In genomic region chr19:39125199-39125553, GRCh38 we compare ENCODE assay signal across 8 cellular contexts. TPM values are rescaled to one million over a fixed set of nuclear protein-coding genes. Genes with fewer than 3 reads are reported as not detected.
DNase-seq lines count a peak whose midpoint lies in the region; ATAC-seq and TF ChIP-seq lines count a peak whose summit lies in the region.

No MANE protein-coding gene starts in this region.

- TF ChIP-seq CTCF in CD14-positive monocyte (IDR thresholded peaks at IDR 0.05) = no peak
- no peak for TF ChIP-seq CTCF in OCI-LY1 (IDR thresholded peaks at IDR 0.05; ENCODE audit: low read length)

- no peaks in the 10 kb centered on the region for H3K79me2 ChIP-seq in OCI-LY1 (ENCODE audit: insufficient read depth, low read length)

- H3K27me3 Mint-ChIP-seq in CD14-positive monocyte (ENCODE audit: low read depth in 3 of 3) = peaks cover 0 to 5% (median 5%) of the 10 kb centered on the region in 3 donors

- H3K27me3 ChIP-seq in OCI-LY1 (ENCODE audit: insufficient read depth, low read length) (no peaks in the 10 kb centered on the region), neuron (ENCODE audit: insufficient read depth, low read length) (no peaks in the 10 kb centered on the region)
- H3K27me3 ChIP-seq in effector memory CD4-positive, alpha-beta T cell (replicated peaks; ENCODE audit: control insufficient read depth, insufficient read depth, low read length, poor library complexity, severe bottlenecking) = no peaks in the 10 kb centered on the region

- H3K27ac ChIP-seq in OCI-LY1 (ENCODE audit: low read depth, low read length, poor library complexity, severe bottlenecking) = peak overlapping the region; percentile 20
- H3K27ac ChIP-seq in effector memory CD4-positive, alpha-beta T cell (ENCODE audit: insufficient read depth, low read length, poor library complexity, severe bottlenecking) = peak overlapping the region; percentile 94

- H3K9me3 ChIP-seq in OCI-LY1 (ENCODE audit: low read length) (no peaks in the 10 kb centered on the region), neuron (ENCODE audit: low read length) (no peaks in the 10 kb centered on the region)
- H3K9me3 ChIP-seq in effector memory CD4-positive, alpha-beta T cell (ENCODE audit: control insufficient read depth, low read length) = no peaks in the 10 kb centered on the region

- ATAC-seq in HG03139 (IDR thresholded peaks at IDR 0.05; ENCODE audit: unreplicated experiment) = no peak

- H3K4me3 ChIP-seq in OCI-LY1 (ENCODE audit: low read depth, low read length, poor library complexity, severe bottlenecking) = peak overlapping the region; percentile 86
- H3K4me3 ChIP-seq in effector memory CD4-positive, alpha-beta T cell (ENCODE audit: insufficient read depth, low read depth, low read length, poor library complexity, severe bottlenecking) = peak overlapping the region; percentile 84
- peak overlapping the region; percentile 82 for H3K4me3 ChIP-seq in neuron (ENCODE audit: low read length)

- H3K4me1 ChIP-seq in OCI-LY1 (ENCODE audit: insufficient read depth, low read length, severe bottlenecking) (peaks cover 16% of the 10 kb centered on the region), neuron (ENCODE audit: insufficient read depth, low read length) (peaks cover 24% of the 10 kb centered on the region)
- H3K4me1 ChIP-seq in effector memory CD4-positive, alpha-beta T cell (ENCODE audit: control insufficient read depth, insufficient read depth, low read length, poor library complexity, severe bottlenecking) = peaks cover 10% of the 10 kb centered on the region

- DNase-seq in CD14-positive monocyte (ENCODE audit: low spot score) = no peak
- DNase-seq in effector memory CD4-positive, alpha-beta T cell = no peak
- no peak for DNase-seq in NK-92 (lab: John Stamatoyannopoulos, UW; ENCODE audit: unreplicated experiment)
- no peak for DNase-seq in cerebellar nuclear complex (lab: John Stamatoyannopoulos, UW)
- DNase-seq in stimulated activated CD4-positive, alpha-beta T cell treated with anti-CD3 and anti-CD28 coated beads, Interleukin-4, amount 100 ng/mL, for 4 hours = no peak

- peak overlapping the region; percentile 82 to 96 (median 90) for H3K27ac Mint-ChIP-seq in CD14-positive monocyte

- H3K4me2 ChIP-seq in OCI-LY1 (ENCODE audit: low read length) = peak overlapping the region; percentile 86

- peak overlapping the region; percentile 95 to 98 for H3K4me3 Mint-ChIP-seq in CD14-positive monocyte

- H3K36me3 ChIP-seq in OCI-LY1 (ENCODE audit: insufficient read depth, low read length) (no peaks in the 10 kb centered on the region), neuron (ENCODE audit: insufficient read depth, low read length) (no peaks in the 10 kb centered on the region)
- no peaks in the 10 kb centered on the region for H3K36me3 ChIP-seq in effector memory CD4-positive, alpha-beta T cell (ENCODE audit: control insufficient read depth, insufficient read depth, low read length)

- H3K9ac ChIP-seq in OCI-LY1 (ENCODE audit: low read length) = peak overlapping the region; percentile 80

- H3K36me3 Mint-ChIP-seq in CD14-positive monocyte = peaks cover 0 to 3% of the 10 kb centered on the region in 2 donors

- H4K20me1 ChIP-seq in OCI-LY1 (ENCODE audit: insufficient read depth, low read length) = no peaks in the 10 kb centered on the region

- peak overlapping the region; percentile 87 for H2AFZ ChIP-seq in OCI-LY1 (ENCODE audit: low read length)
- H2AFZ ChIP-seq in neuron (ENCODE audit: low read depth, low read length) = peak overlapping the region; percentile 34

- H3K4me1 Mint-ChIP-seq in CD14-positive monocyte = peaks cover 25% of the 10 kb centered on the region

- H3F3A ChIP-seq in OCI-LY1 (ENCODE audit: insufficient read depth, low read length) = no peaks in the 10 kb centered on the region

- intact Hi-C loops in CD14-positive monocyte (cut with micrococcal nuclease) = loop anchor here in 1 of 2 donors (5.0 kb wide), 1 partner anchor 417 kb away; the partner anchor contains the start of gene EID2

- no peaks in the 10 kb centered on the region for H3K9me3 Mint-ChIP-seq in CD14-positive monocyte

- no peaks in the 10 kb centered on the region for H3K9me2 ChIP-seq in OCI-LY1 (ENCODE audit: low read depth, low read length)

RNA-seq across cellular contexts. Expression of gene PAK4, which starts 0.4 kb away (rescaled TPM):
- 1 to 10 TPM; 1.3 to 1.5 TPM for polyA plus RNA-seq in CD14-positive monocyte

RNA-seq across cellular contexts. Expression of gene ACP7, which starts 41.0 kb away (rescaled TPM):
- not detected for polyA plus RNA-seq in CD14-positive monocyte
